In genomic region chr1:16643476-16644178, GRCh38 we compare ENCODE assay signal across 8 cellular contexts. TPM values are rescaled to one million over a fixed set of nuclear protein-coding genes. Genes with fewer than 3 reads are reported as not detected.
A peak's percentile ranks its signal among the peaks of the same experiment; 100 is the strongest.
DNase-seq lines count a peak whose midpoint lies in the region; ATAC-seq and TF ChIP-seq lines count a peak whose summit lies in the region.
"Not testable (repeated sequence)": the region's sequence is repeated elsewhere in the genome, so short reads cannot be mapped to it uniquely, and the experiment has no call there.

No MANE protein-coding gene starts in this region.

- intact Hi-C loops in breast epithelium (cut with DNase I; ENCODE audit: low total_unique reads); left cardiac atrium (cut with DNase I); testis (cut with DNase I; ENCODE audit: low total_unique reads): not testable (repeated sequence)

- peak overlapping the region; percentile 55; the same call in 1 of the 2 replicates for H3K27ac ChIP-seq in HEK293 (ENCODE audit: extremely low read depth, low read depth, low read length)
- H3K27ac ChIP-seq in Karpas-422 (ENCODE audit: low read length): peak overlapping the region; percentile 24; the same call in 1 of the 2 replicates
- not testable (repeated sequence) for H3K27ac ChIP-seq in WERI-Rb-1
- peak overlapping the region; percentile 81 to 89 for H3K27ac ChIP-seq in breast epithelium
- peak overlapping the region; percentile 69 for H3K27ac ChIP-seq in neural cell (ENCODE audit: low read length)
- H3K27ac ChIP-seq in testis: peak overlapping the region; percentile 79 to 84

- peaks cover 0 to 11% of the 10 kb centered on the region in 2 experiments; a peak in 1 of 3 replicates for H3K36me3 ChIP-seq in HEK293 (ENCODE audit: control insufficient read depth in 2 of 2, insufficient read depth in 1 of 2, low read length in 2 of 2)
- H3K36me3 ChIP-seq in Karpas-422 (ENCODE audit: insufficient read depth, low read length); WERI-Rb-1; breast epithelium; neural cell (ENCODE audit: insufficient read depth, low read length); testis (ENCODE audit: low read depth, missing control alignments): not testable (repeated sequence)

- H3K27me3 ChIP-seq in Karpas-422 (ENCODE audit: low read length); WERI-Rb-1 (ENCODE audit: insufficient read depth, low read depth, severe bottlenecking); breast epithelium; neural cell (ENCODE audit: insufficient read depth, low read depth, low read length); testis: not testable (repeated sequence)

- not testable (repeated sequence) for TF ChIP-seq CTCF in HEK293 (tag by site-specific recombination; IDR thresholded peaks at IDR 0.05); WERI-Rb-1 (IDR thresholded peaks at IDR 0.05; ENCODE audit: low read depth, low read length); breast epithelium (IDR thresholded peaks at IDR 0.05); neural cell (IDR thresholded peaks at IDR 0.05; ENCODE audit: poor library complexity, severe bottlenecking); testis (IDR thresholded peaks at IDR 0.05)

- H3K9ac ChIP-seq in Karpas-422 (ENCODE audit: low read length) (peak overlapping the region; percentile 75), neural cell (ENCODE audit: low read length) (peak overlapping the region; percentile 81)

- H3K4me3 ChIP-seq in HEK293 (ENCODE audit: low read depth, low read length) (peak overlapping the region; percentile 76), Karpas-422 (ENCODE audit: low read length) (peak overlapping the region; percentile 82), WERI-Rb-1 (ENCODE audit: low read depth, low read length) (peak overlapping the region; percentile 58), breast epithelium (peak overlapping the region; percentile 56 to 75 (median 70)), neural cell (ENCODE audit: low read length) (peak overlapping the region; percentile 62), testis (peak overlapping the region; percentile 79 to 84)

- H3K79me2 ChIP-seq in Karpas-422 (ENCODE audit: low read length): peaks cover 58% of the 10 kb centered on the region
- H3K79me2 ChIP-seq in neural cell (replicated peaks; ENCODE audit: insufficient read depth, low read length): peaks cover 31% of the 10 kb centered on the region

- H2AFZ ChIP-seq in Karpas-422 (ENCODE audit: low read length): peak overlapping the region; percentile 65; the same call in 1 of the 2 replicates
- peak overlapping the region; percentile 78 for H2AFZ ChIP-seq in neural cell (ENCODE audit: low read depth, low read length)

- TF ChIP-seq RAD21 in neural cell (conservative IDR thresholded peaks at IDR 0.05): not testable (repeated sequence)

- H3K9me3 ChIP-seq in HEK293 (ENCODE audit: control insufficient read depth, insufficient read depth, low read depth, low read length); Karpas-422 (ENCODE audit: low read length); WERI-Rb-1 (ENCODE audit: severe bottlenecking); breast epithelium; neural cell (ENCODE audit: low read length); testis: not testable (repeated sequence)

- DNase-seq in GM03348 (ENCODE audit: low spot score) (peak; percentile 39), Karpas-422 (peak; percentile 69), WERI-Rb-1 (peak; percentile 13), breast epithelium (ENCODE audit: low spot score in 2 of 2) (peak; percentile 38 to 50), left cardiac atrium (peak; percentile 14), testis (peak; percentile 39)

- 16 to 18% methylated on average over 11 of the region's 11 CpGs for WGBS in testis, 2 donors

- TF ChIP-seq EP300 in neural cell (conservative IDR thresholded peaks at IDR 0.05; ENCODE audit: poor library complexity, severe bottlenecking): not testable (repeated sequence)

- H3K9me2 ChIP-seq in Karpas-422 (replicated peaks; ENCODE audit: insufficient read depth, low read length); neural cell (ENCODE audit: insufficient read depth, low read length): not testable (repeated sequence)

- H4K20me1 ChIP-seq in Karpas-422 (ENCODE audit: insufficient read depth, low read depth, low read length); neural cell (ENCODE audit: insufficient read depth): not testable (repeated sequence)

- H3K4me1 ChIP-seq in HEK293 (ENCODE audit: control insufficient read depth, insufficient read depth, low read length): not testable (repeated sequence)
- H3K4me1 ChIP-seq in Karpas-422 (ENCODE audit: low read length) (peaks cover 29% of the 10 kb centered on the region), breast epithelium (peaks cover 17 to 20% of the 10 kb centered on the region in 2 donors), testis (peaks cover 27% of the 10 kb centered on the region)

- CTCF ChIA-PET in HEK293 (lab: Yijun Ruan, JAX): interaction anchor here (0.9 to 2.4 kb wide), 2 partner anchors 8 to 18 kb away, joined by 3 to 8 read pairs; no protein-coding TSS in a partner anchor

- not testable (repeated sequence) for H3F3A ChIP-seq in neural cell (ENCODE audit: insufficient read depth, low read length, poor library complexity, severe bottlenecking)

- peak in 1 of 2 donors; percentile 0 for ATAC-seq in left cardiac atrium

- not testable (repeated sequence) for TF ChIP-seq POLR2A in breast epithelium (IDR thresholded peaks at IDR 0.05); testis (IDR thresholded peaks at IDR 0.05)

- POLR2A ChIA-PET in HEK293 (lab: Yijun Ruan, JAX): interaction anchor here (1.0 kb wide), 2 partner anchors 23 to 64 kb away, joined by 3 to 4 read pairs; no protein-coding TSS in a partner anchor

- peak overlapping the region; percentile 89 for H3K4me2 ChIP-seq in Karpas-422 (ENCODE audit: low read depth, low read length, poor library complexity, severe bottlenecking)
- H3K4me2 ChIP-seq in neural cell (ENCODE audit: low read length): peak overlapping the region; percentile 76

TF ChIP-seq in HEK293, 187 proteins besides CTCF, POLR2A, EP300 and RAD21 (continues in another document):
- TF ChIP-seq KLF17 (tag by site-specific recombination; IDR thresholded peaks at IDR 0.05) (peak; percentile 63; the same call in 1 of the 2 replicates), EGR2 (tag by site-specific recombination; IDR thresholded peaks at IDR 0.05; ENCODE audit: low read depth) (peak; percentile 48; the same call in 1 of the 2 replicates), KLF1 (tag by site-specific recombination; IDR thresholded peaks at IDR 0.05) (peak; percentile 48; the same call in 1 of the 2 replicates), ZXDB (tag by site-specific recombination; IDR thresholded peaks at IDR 0.05) (0 out of 2 replicates have a peak, but pooled peaks have one; percentile 14), ZFHX2 (tag by site-specific recombination; conservative IDR thresholded peaks at IDR 0.05) (peak; percentile 45), SP2 (tag by site-specific recombination; IDR thresholded peaks at IDR 0.05) (peak; percentile 38; the same call in 1 of the 2 replicates)

RNA-seq across cellular contexts. Expression of gene RNU1-3, which starts 23.1 kb away (rescaled TPM):
- under 0.01 TPM in 2 replicates for total RNA-seq in Karpas-422 (2014; rRNA removed; shearing (Covaris generic); ENCODE audit: low replicate concordance)
- under 1 TPM; under 0.01 TPM for total RNA-seq in breast epithelium
- total RNA-seq in left cardiac atrium: over 10,000 TPM in 1 of 2 donors, 1,000 to 10,000 TPM in 1; 5,988 to 15,401 TPM
- polyA plus RNA-seq in neural cell: under 0.01 TPM in 1 of 2 replicates, not detected in the other
- polyA minus RNA-seq in neural cell: under 0.01 TPM in 2 replicates
- under 1 TPM; under 0.01 TPM for total RNA-seq in testis
- polyA plus RNA-seq in testis (ENCODE audit: insufficient read depth, low read depth, low replicate concordance): 18.9 TPM

RNA-seq across cellular contexts. Expression of gene NBPF1, which starts 30.3 kb away (rescaled TPM):
- 8.5 and 18.4 TPM in 2 replicates for total RNA-seq in Karpas-422 (2014; rRNA removed; shearing (Covaris generic); ENCODE audit: low replicate concordance)
- total RNA-seq in breast epithelium: 10 to 100 TPM; 36.7 to 53.9 (median 42.7) TPM
- 10 to 100 TPM; 11.6 to 17.5 TPM for total RNA-seq in left cardiac atrium
- 78.0 and 95.8 TPM in 2 replicates for polyA plus RNA-seq in neural cell
- polyA minus RNA-seq in neural cell: 188 and 193 TPM in 2 replicates
- total RNA-seq in testis: 100 to 1,000 TPM in 1 of 2 donors, 10 to 100 TPM in 1; 75.6 to 109 TPM
- 93.9 TPM for polyA plus RNA-seq in testis (ENCODE audit: insufficient read depth, low read depth, low replicate concordance)

Comparison
In these comparisons a context has a peak if more than half of its experiments do, and no peak if none do; other contexts are left out.
1. DNase-seq: peak in every context shown above with its lines; median percentile 69 in Karpas-422; 44 in breast epithelium; 39 in GM03348; 39 in testis; 14 in left cardiac atrium; 13 in WERI-Rb-1.
2. RNA of gene RNU1-3, which starts 23.1 kb away (total RNA-seq): 5,988 to 15,401 TPM in left cardiac atrium; under 0.01 TPM in Karpas-422, under 0.01 TPM in breast epithelium and under 0.01 TPM in testis; every median in the first group is over 1,000 times any median in the second.
3. Peak in every context shown above with its lines, with median percentiles within 50 percentile points of each other: H3K4me3 ChIP-seq.